In the genomic region with DNA sequence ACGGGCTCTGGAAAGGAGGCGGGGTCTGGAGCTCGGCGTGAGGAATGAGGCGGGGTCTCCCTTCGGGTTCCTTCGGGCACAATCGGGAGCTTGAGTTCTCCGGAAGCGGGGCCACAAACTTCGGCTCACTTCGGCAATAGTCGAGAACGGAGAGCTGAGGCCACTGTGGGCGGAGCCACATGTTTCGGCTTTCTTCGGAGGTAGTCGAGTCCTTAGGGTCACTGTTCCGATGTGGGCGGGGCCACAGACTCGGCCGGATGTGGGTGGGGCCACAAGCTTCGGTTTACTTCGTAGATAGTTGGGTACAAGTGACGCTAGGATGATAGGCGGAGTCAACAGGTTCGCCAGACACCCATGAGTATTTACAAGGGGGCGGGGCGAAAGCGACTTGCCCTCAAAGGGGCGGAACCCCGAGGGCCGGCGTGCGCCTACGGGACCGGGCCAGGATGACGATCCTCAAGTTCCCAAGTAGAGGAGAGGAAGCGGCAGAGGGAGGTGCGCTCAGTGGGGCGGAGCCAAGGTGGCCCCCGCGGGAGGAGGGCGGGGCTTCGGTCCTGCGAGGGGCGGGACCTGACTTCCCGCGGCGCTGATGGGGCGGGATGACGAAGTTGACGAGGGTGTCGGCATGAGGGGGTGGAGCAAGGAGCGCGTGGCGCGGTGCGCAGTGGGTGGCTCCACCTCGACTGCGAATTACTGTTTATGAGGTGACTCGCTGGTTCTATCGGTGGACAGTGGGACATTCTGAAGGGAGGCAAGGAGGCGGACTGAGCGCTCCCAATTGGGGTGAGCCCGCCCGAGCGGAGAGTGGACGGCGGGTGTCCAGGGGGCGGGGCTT, we compare ENCODE assay signal across 8 cellular contexts. TPM values are rescaled to one million over a fixed set of nuclear protein-coding genes. Genes with fewer than 3 reads are reported as not detected.
A peak's percentile ranks its signal among the peaks of the same experiment; 100 is the strongest.
DNase-seq lines count a peak whose midpoint lies in the region; ATAC-seq and TF ChIP-seq lines count a peak whose summit lies in the region.

No MANE protein-coding gene starts in this region.

- no peaks in the 10 kb centered on the region for H3K9me3 ChIP-seq in vagina

- TF ChIP-seq CTCF in vagina (IDR thresholded peaks at IDR 0.05), result no peak

- peaks cover 31% of the 10 kb centered on the region for H3K4me1 ChIP-seq in vagina

- DNase-seq in NCI-H2029 treated with DMSO at 0.1 percent for 48 hours (lab: John Stamatoyannopoulos, UW) (peak; percentile 99), T1000 (lab: John Stamatoyannopoulos, UW) (peak; percentile 99), astrocyte of the hippocampus (ENCODE audit: low read depth, low spot score) (peak; percentile 100), hepatic stellate cell (ENCODE audit: low spot score) (peak; percentile 94), putamen (ENCODE audit: low spot score) (peak; percentile 100), vagina (ENCODE audit: extremely low spot score in 2 of 2) (peak; percentile 100)

- intact Hi-C loops in vagina (cut with DNase I), result no loop called here

- H3K36me3 ChIP-seq in vagina, result peaks cover 0 to 19% of the 10 kb centered on the region in 2 donors

- peak overlapping the region; percentile 81 to 88 for H3K4me3 ChIP-seq in vagina

- ATAC-seq in GM18511 (IDR thresholded peaks at IDR 0.05; ENCODE audit: unreplicated experiment) (peak; percentile 52), HG03025 (IDR thresholded peaks at IDR 0.05; ENCODE audit: low FRiP score, unreplicated experiment) (peak; percentile 40)

- TF ChIP-seq POLR2A in vagina (IDR thresholded peaks at IDR 0.05), result no peak

- H3K27ac ChIP-seq in vagina, result peak overlapping the region; percentile 96

- H3K27me3 ChIP-seq in vagina, result no peaks in the 10 kb centered on the region

RNA-seq across cellular contexts. Expression of a gene that starts 0.5 kb away (rescaled TPM):
- 76.6 TPM for total RNA-seq in vagina

RNA-seq across cellular contexts. Expression of a gene that starts 1.2 kb away (rescaled TPM):
- total RNA-seq in vagina, result 52.3 TPM

RNA-seq across cellular contexts. Expression of a gene that starts 10.8 kb away (rescaled TPM):
- total RNA-seq in vagina, result 1,892 TPM

RNA-seq across cellular contexts. Expression of a gene that starts 16.9 kb away (rescaled TPM):
- total RNA-seq in vagina, result 22.3 TPM

RNA-seq across cellular contexts. Expression of a gene that starts 30.4 kb away (rescaled TPM):
- 5.4 TPM for total RNA-seq in vagina

Comparison
In these comparisons a context has a peak if more than half of its experiments do, and no peak if none do; other contexts are left out.
1. Peak in every context shown above with its lines: DNase-seq, ATAC-seq, H3K4me3 ChIP-seq and H3K27ac ChIP-seq.